Comparison of ENCODE assay signal across 9 cellular contexts in genomic region chr13:30158774-30159445, GRCh38.
DNase-seq lines count a peak whose midpoint lies in the region; ATAC-seq and TF ChIP-seq lines count a peak whose summit lies in the region.
"Had no signal": no experiment of that assay in that cellular context is flagged by ENCODE, and none has a peak within 500 bp of the region (broad histone marks: within the 10 kb centered on the region; RNA-seq: fewer than 3 reads in every experiment).

No MANE protein-coding gene starts in this region.

- POLR2A ChIA-PET in HCT116 (lab: Charles Lee), result no interaction called here
- POLR2A ChIA-PET in naive thymus-derived CD4-positive, alpha-beta T cell (lab: Charles Lee), result interaction anchor here (0.6 to 1.3 kb wide), 7 partner anchors 8 to 223 kb away, joined by 3 to 6 read pairs (median 3); no protein-coding TSS in a partner anchor

- no peak overlapping the region for H3K9ac ChIP-seq in HCT116 (ENCODE audit: low read length)

- TF ChIP-seq CTCF in HCT116 (IDR thresholded peaks at IDR 0.05 in 2 of 3, conservative IDR thresholded peaks at IDR 0.05 in 1 of 3; ENCODE audit: borderline replicate concordance in 1 of 3, insufficient read depth in 1 of 3, low read depth in 2 of 3, low read length in 2 of 3), result 0 out of 6 replicates have a peak, but pooled peaks of 1 of the 3 experiments have one; percentile 11

- peak in 2 of 3 donors; percentile 38 to 46 for DNase-seq in CD4-positive, CD25-positive, alpha-beta regulatory T cell
- DNase-seq in HCT116 (ENCODE audit: low read depth, low spot score), result no peak
- DNase-seq in amniotic epithelial cell (ENCODE audit: low read depth), result peak; percentile 60
- peak in 4 of 9 donors; percentile 30 to 48 (median 42) for DNase-seq in naive thymus-derived CD4-positive, alpha-beta T cell
- no peak for DNase-seq in GM19238 (ENCODE audit: insufficient read length, low spot score)
- DNase-seq in activated gamma-delta T cell (lab: John Stamatoyannopoulos, UW), result no peak
- DNase-seq in activated T-cell treated with anti-CD3 and anti-CD28 coated beads, Interleukin-2, amount 50 U/mL, for 48 hours, result no peak
- DNase-seq: lower lobe of right lung had no signal

- H3K27ac ChIP-seq in CD4-positive, CD25-positive, alpha-beta regulatory T cell (ENCODE audit: insufficient read depth, low read length, poor library complexity, severe bottlenecking), result no peak overlapping the region
- no peak overlapping the region for H3K27ac ChIP-seq in HCT116 (ENCODE audit: low read depth, low read length)
- H3K27ac ChIP-seq in naive thymus-derived CD4-positive, alpha-beta T cell (ENCODE audit: low read depth, low read length), result no peak overlapping the region
- H3K27ac ChIP-seq: lower lobe of right lung had no signal

- no peak overlapping the region for H3K4me3 ChIP-seq in CD4-positive, CD25-positive, alpha-beta regulatory T cell (ENCODE audit: low read depth, low read length)
- no peak overlapping the region for H3K4me3 ChIP-seq in HCT116 (replicated peaks in 1 of 2; ENCODE audit: low read depth in 1 of 2, low read length in 2 of 2)
- H3K4me3 ChIP-seq in naive thymus-derived CD4-positive, alpha-beta T cell (ENCODE audit: low read length), result no peak overlapping the region
- H3K4me3 ChIP-seq: lower lobe of right lung had no signal

- no peak overlapping the region for H3K4me2 ChIP-seq in HCT116 (ENCODE audit: low read length)

- H3K4me3 Mint-ChIP-seq in CD4-positive, CD25-positive, alpha-beta regulatory T cell, result peak overlapping the region in 1 of 4 donors; percentile 64
- peak overlapping the region in 2 of 10 donors; percentile 23 to 35 for H3K4me3 Mint-ChIP-seq in naive thymus-derived CD4-positive, alpha-beta T cell

- H4K20me1 ChIP-seq in HCT116 (ENCODE audit: insufficient read depth), result no peaks in the 10 kb centered on the region

- CTCF ChIA-PET in HCT116 (lab: Charles Lee), result interaction anchor here (1.0 kb wide), 1 partner anchor 26 kb away, joined by 4 read pairs; no protein-coding TSS in a partner anchor
- CTCF ChIA-PET in naive thymus-derived CD4-positive, alpha-beta T cell (lab: Charles Lee), result interaction anchor here (1.0 to 4.9 kb wide), 11 partner anchors 8 to 388 kb away, joined by 3 to 92 read pairs (median 8); no protein-coding TSS in a partner anchor

- no peak overlapping the region for H2AFZ ChIP-seq in HCT116 (ENCODE audit: low read depth, low read length, poor library complexity, severe bottlenecking)

- ATAC-seq in CD4-positive, CD25-positive, alpha-beta regulatory T cell (ENCODE audit: low read depth in 2 of 2), result no peak
- peak; percentile 67 for ATAC-seq in HCT116
- peak; percentile 67 for ATAC-seq in naive thymus-derived CD4-positive, alpha-beta T cell
- ATAC-seq in HG03108 (IDR thresholded peaks at IDR 0.05; ENCODE audit: unreplicated experiment), result no peak

- RAD21 ChIA-PET in HCT116 (lab: Charles Lee; ENCODE audit: low non-redundant PET in 1 of 2, low total read pairs in 2 of 2, uncharacterized antibody in 2 of 2, unreplicated experiment in 2 of 2), result no interaction called here

- H3K4me1 ChIP-seq in CD4-positive, CD25-positive, alpha-beta regulatory T cell (ENCODE audit: control insufficient read depth, insufficient read depth, low read length, poor library complexity, severe bottlenecking), result peaks cover 8% of the 10 kb centered on the region
- H3K4me1 ChIP-seq in HCT116 (ENCODE audit: control insufficient read depth in 1 of 2, insufficient read depth in 2 of 2, low read length in 2 of 2), result no peaks in the 10 kb centered on the region
- H3K4me1 ChIP-seq in naive thymus-derived CD4-positive, alpha-beta T cell (ENCODE audit: control insufficient read depth in 2 of 2, insufficient read depth in 2 of 2, low read length in 2 of 2), result peaks cover 5 to 35% of the 10 kb centered on the region in 2 donors
- H3K4me1 ChIP-seq: lower lobe of right lung had no signal

- H3K27me3 Mint-ChIP-seq in CD4-positive, CD25-positive, alpha-beta regulatory T cell, result no peaks in the 10 kb centered on the region
- H3K27me3 Mint-ChIP-seq in naive thymus-derived CD4-positive, alpha-beta T cell, result no peaks in the 10 kb centered on the region

- TF ChIP-seq POLR2A in HCT116 (IDR thresholded peaks at IDR 0.05; ENCODE audit: borderline replicate concordance, extremely low read depth, insufficient read depth, insufficient read length), result no peak

- no peaks in the 10 kb centered on the region for H3K36me3 ChIP-seq in CD4-positive, CD25-positive, alpha-beta regulatory T cell (ENCODE audit: control insufficient read depth, insufficient read depth, low read length)
- H3K36me3 ChIP-seq in HCT116 (ENCODE audit: control insufficient read depth in 1 of 2, insufficient read depth in 2 of 2, low read length in 2 of 2), result no peaks in the 10 kb centered on the region
- no peaks in the 10 kb centered on the region for H3K36me3 ChIP-seq in naive thymus-derived CD4-positive, alpha-beta T cell (ENCODE audit: control insufficient read depth in 2 of 3, insufficient read depth in 3 of 3, low read length in 3 of 3)
- H3K36me3 ChIP-seq: lower lobe of right lung had no signal

- peak overlapping the region in 2 of 3 donors; percentile 83 to 94 for H3K27ac Mint-ChIP-seq in CD4-positive, CD25-positive, alpha-beta regulatory T cell
- peak overlapping the region in 6 of 9 donors; percentile 21 to 59 (median 42) for H3K27ac Mint-ChIP-seq in naive thymus-derived CD4-positive, alpha-beta T cell

- H3K27me3 ChIP-seq in CD4-positive, CD25-positive, alpha-beta regulatory T cell (ENCODE audit: control insufficient read depth, insufficient read depth, low read length), result no peaks in the 10 kb centered on the region
- H3K27me3 ChIP-seq in HCT116 (ENCODE audit: insufficient read depth, low read length), result no peaks in the 10 kb centered on the region
- no peaks in the 10 kb centered on the region for H3K27me3 ChIP-seq in naive thymus-derived CD4-positive, alpha-beta T cell (ENCODE audit: control insufficient read depth in 2 of 2, insufficient read depth in 2 of 2, low read length in 2 of 2)

- peaks cover 4% of the 10 kb centered on the region for H3K36me3 Mint-ChIP-seq in CD4-positive, CD25-positive, alpha-beta regulatory T cell
- peaks cover 0 to 2% (median 0%) of the 10 kb centered on the region in 5 donors for H3K36me3 Mint-ChIP-seq in naive thymus-derived CD4-positive, alpha-beta T cell

- H3K9me3 Mint-ChIP-seq in CD4-positive, CD25-positive, alpha-beta regulatory T cell, result peaks cover 0 to 2% (median 0%) of the 10 kb centered on the region in 7 donors
- H3K9me3 Mint-ChIP-seq in naive thymus-derived CD4-positive, alpha-beta T cell, result peaks cover 0 to 3% (median 0%) of the 10 kb centered on the region in 11 donors

- H3K4me1 Mint-ChIP-seq in CD4-positive, CD25-positive, alpha-beta regulatory T cell, result peaks cover 0 to 39% (median 21%) of the 10 kb centered on the region in 4 donors
- H3K4me1 Mint-ChIP-seq in naive thymus-derived CD4-positive, alpha-beta T cell, result peaks cover 21 to 44% (median 33%) of the 10 kb centered on the region in 7 donors

- TF ChIP-seq RAD21 in HCT116 (IDR thresholded peaks at IDR 0.05; ENCODE audit: low read depth), result peak; percentile 45

- H3K9me3 ChIP-seq in CD4-positive, CD25-positive, alpha-beta regulatory T cell (ENCODE audit: control insufficient read depth in 2 of 2, low read length in 2 of 2), result no peaks in the 10 kb centered on the region
- H3K9me3 ChIP-seq in HCT116 (ENCODE audit: control insufficient read depth in 1 of 2, insufficient read depth in 1 of 2, low read depth in 1 of 2, low read length in 2 of 2), result no peaks in the 10 kb centered on the region
- no peaks in the 10 kb centered on the region for H3K9me3 ChIP-seq in naive thymus-derived CD4-positive, alpha-beta T cell (ENCODE audit: control insufficient read depth in 2 of 3, low read length in 3 of 3)
- H3K9me3 ChIP-seq: lower lobe of right lung had no signal

- intact Hi-C loops in HCT116 (cut with micrococcal nuclease), result no loop called here
- intact Hi-C loops in naive thymus-derived CD4-positive, alpha-beta T cell (cut with micrococcal nuclease), result loop anchor here (1.0 kb wide), 4 partner anchors 27 to 388 kb away; no protein-coding TSS in a partner anchor

- BruUV-seq in HCT116 (replicated peaks; lab: Mats Ljungman, UMichigan), result no TSS peak

- H3K9me2 ChIP-seq in HCT116 (ENCODE audit: insufficient read depth), result no peaks in the 10 kb centered on the region

- H3K79me2 ChIP-seq in HCT116 (ENCODE audit: insufficient read depth, low read length), result no peaks in the 10 kb centered on the region

TF ChIP-seq in HCT116, 20 proteins besides CTCF, POLR2A, EP300 and RAD21 (continues in another document):
- TF ChIP-seq CEBPB (IDR thresholded peaks at IDR 0.05; ENCODE audit: low read depth), result no peak
- TF ChIP-seq EZH2 (IDR thresholded peaks at IDR 0.05), result no peak
- TF ChIP-seq YY1 (IDR thresholded peaks at IDR 0.05; ENCODE audit: extremely low read depth, insufficient replicate concordance, low read depth, low read length), result no peak
- TF ChIP-seq SRF (IDR thresholded peaks at IDR 0.05; ENCODE audit: low read depth), result no peak
- TF ChIP-seq MAX (IDR thresholded peaks at IDR 0.05), result no peak
- no peak for TF ChIP-seq CBX3 (IDR thresholded peaks at IDR 0.05; ENCODE audit: low read depth)
- TF ChIP-seq ATF3 (IDR thresholded peaks at IDR 0.05), result no peak
- no peak for TF ChIP-seq TCF7L2 (IDR thresholded peaks at IDR 0.05; ENCODE audit: borderline replicate concordance, extremely low read depth, insufficient read depth, insufficient read length)
- TF ChIP-seq SP1 (IDR thresholded peaks at IDR 0.05; ENCODE audit: low read depth), result no peak
- TF ChIP-seq JUND (IDR thresholded peaks at IDR 0.05), result no peak
- no peak for TF ChIP-seq FOSL1 (IDR thresholded peaks at IDR 0.05; ENCODE audit: low read depth)
- TF ChIP-seq EZH2phosphoT487 (IDR thresholded peaks at IDR 0.05; ENCODE audit: borderline replicate concordance), result no peak

Comparison
In these comparisons a context has a peak if more than half of its experiments do, and no peak if none do; other contexts are left out.
1. ATAC-seq: peak in HCT116 (single experiment) and naive thymus-derived CD4-positive, alpha-beta T cell (single experiment); none in CD4-positive, CD25-positive, alpha-beta regulatory T cell (0 of 2) and HG03108 (single experiment).
2. DNase-seq: peak in CD4-positive, CD25-positive, alpha-beta regulatory T cell (2 of 3) and amniotic epithelial cell (single experiment); none in HCT116 (single experiment), GM19238 (single experiment), activated gamma-delta T cell (single experiment) and activated T-cell treated with anti-CD3 and anti-CD28 coated beads, Interleukin-2, amount 50 U/mL, for 48 hours (0 of 2).